ENCODE assay signal across 7 cellular contexts in genomic region chr17:49217651-49218413, GRCh38. TPM values are rescaled to one million over a fixed set of nuclear protein-coding genes. Genes with fewer than 3 reads are reported as not detected.
A peak's percentile ranks its signal among the peaks of the same experiment; 100 is the strongest.
DNase-seq lines count a peak whose midpoint lies in the region; ATAC-seq and TF ChIP-seq lines count a peak whose summit lies in the region.

No MANE protein-coding gene starts in this region.

- peak; percentile 59 for ATAC-seq in GM19372 (IDR thresholded peaks at IDR 0.05; ENCODE audit: low read depth, unreplicated experiment)
- no peak for ATAC-seq in HG03159 (IDR thresholded peaks at IDR 0.05; ENCODE audit: unreplicated experiment)
- ATAC-seq in GM18517 (IDR thresholded peaks at IDR 0.05; ENCODE audit: unreplicated experiment), result no peak

- intact Hi-C loops in lower leg skin (cut with DNase I; ENCODE audit: low total_unique reads), result no loop called here

- 65 to 75% methylated on average over 16 of the region's 17 CpGs for WGBS in lower leg skin, 2 donors

- DNase-seq in KG1 (lab: John Stamatoyannopoulos, UW) (peak; percentile 40), lower leg skin (ENCODE audit: low spot score in 2 of 2) (peak; percentile 45 to 87), T1000 (lab: John Stamatoyannopoulos, UW) (no peak)
- peak; percentile 71 for DNase-seq in activated T-cell treated with anti-CD3 and anti-CD28 coated beads, Interleukin-2, amount 50 U/mL, for 1 hour

- no peak overlapping the region for H3K4me3 ChIP-seq in lower leg skin (ENCODE audit: low read depth, poor library complexity, severe bottlenecking)

- TF ChIP-seq POLR2A in lower leg skin (IDR thresholded peaks at IDR 0.05), result no peak

- no peak for TF ChIP-seq CTCF in lower leg skin (IDR thresholded peaks at IDR 0.05)

RNA-seq across cellular contexts. Expression of gene ABI3, which starts 7.3 kb away (rescaled TPM):
- total RNA-seq in lower leg skin, result 1 to 10 TPM; 1.6 to 5.4 (median 4.7) TPM

RNA-seq across cellular contexts. Expression of gene GNGT2, which starts 7.5 kb away (rescaled TPM):
- 1 to 10 TPM in 2 of 4 donors, not detected in 2; 1.1 to 1.7 TPM for total RNA-seq in lower leg skin

RNA-seq across cellular contexts. Expression of gene PHOSPHO1, which starts 12.8 kb away (rescaled TPM):
- under 1 TPM in 2 of 4 donors, not detected in 2; 0.34 to 0.36 TPM for total RNA-seq in lower leg skin
